8 cellular contexts compared by ENCODE assay signal in the genomic region with DNA sequence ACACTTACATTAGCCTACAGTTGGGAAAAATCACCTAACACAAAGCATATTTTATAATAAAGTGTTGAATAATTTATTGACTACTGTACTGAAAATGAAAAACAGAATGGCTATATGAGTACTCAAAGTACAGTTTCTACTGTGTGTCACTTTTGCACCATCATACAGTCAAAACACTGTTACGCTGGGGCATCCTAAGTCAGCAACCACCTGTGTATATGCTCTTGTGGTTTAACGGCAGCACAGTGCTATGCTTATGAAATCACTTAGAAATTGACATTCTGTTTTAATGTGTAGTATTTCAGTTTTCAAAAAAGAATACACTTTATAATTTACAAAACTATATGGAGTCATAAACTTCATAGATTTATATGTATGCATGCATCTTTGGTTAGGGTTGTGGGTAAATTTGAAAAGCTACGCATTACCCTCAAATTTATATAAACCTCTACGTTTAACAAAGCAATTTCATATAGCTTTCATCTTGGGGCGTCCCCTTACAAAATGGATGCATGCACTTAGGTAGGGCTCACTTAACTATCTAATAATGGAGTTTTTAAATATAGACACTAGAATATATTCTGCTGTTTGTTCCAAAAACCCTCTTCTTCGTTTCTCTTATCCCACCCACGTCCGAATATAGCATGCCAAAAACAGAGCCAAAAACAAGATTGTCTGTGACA. TPM values are rescaled to one million over a fixed set of nuclear protein-coding genes. Genes with fewer than 3 reads are reported as not detected.
DNase-seq lines count a peak whose midpoint lies in the region; ATAC-seq and TF ChIP-seq lines count a peak whose summit lies in the region.

No MANE protein-coding gene starts in this region.

- peak overlapping the region; percentile 79 for H3K4me3 ChIP-seq in AG10803 (ENCODE audit: low read length)
- peak overlapping the region in 1 of 4 donors; percentile 58 for H3K4me3 ChIP-seq in adrenal gland

- peaks cover 14% of the 10 kb centered on the region for H3K4me1 Mint-ChIP-seq in activated naive CD8-positive, alpha-beta T cell (ENCODE audit: low read depth)
- peaks cover 8% of the 10 kb centered on the region for H3K4me1 Mint-ChIP-seq in mesothelial cell of epicardium

- no peak for TF ChIP-seq CTCF in AG10803 (conservative IDR thresholded peaks at IDR 0.05; ENCODE audit: low read length)
- TF ChIP-seq CTCF in mesothelial cell of epicardium (IDR thresholded peaks at IDR 0.05; ENCODE audit: unreplicated experiment): no peak
- no peak for TF ChIP-seq CTCF in adrenal gland (IDR thresholded peaks at IDR 0.05)

- TF ChIP-seq POLR2A in adrenal gland (IDR thresholded peaks at IDR 0.05): no peak

- H3K27me3 ChIP-seq in adrenal gland: no peaks in the 10 kb centered on the region

- H3K9me3 ChIP-seq in adrenal gland (replicated peaks in 1 of 3): no peaks in the 10 kb centered on the region

- no peaks in the 10 kb centered on the region for H3K36me3 Mint-ChIP-seq in activated naive CD8-positive, alpha-beta T cell
- no peaks in the 10 kb centered on the region for H3K36me3 Mint-ChIP-seq in mesothelial cell of epicardium

- H3K9me3 Mint-ChIP-seq in activated naive CD8-positive, alpha-beta T cell (ENCODE audit: low read depth): no peaks in the 10 kb centered on the region
- no peaks in the 10 kb centered on the region for H3K9me3 Mint-ChIP-seq in mesothelial cell of epicardium

- WGBS in adrenal gland, 4 donors: 45 to 56% (median 49%) methylated on average over 8 of the region's 8 CpGs

- H3K4me3 Mint-ChIP-seq in activated naive CD8-positive, alpha-beta T cell: peak overlapping the region; percentile 86
- H3K4me3 Mint-ChIP-seq in mesothelial cell of epicardium: peak overlapping the region; percentile 91

- no peaks in the 10 kb centered on the region for H3K36me3 ChIP-seq in adrenal gland (replicated peaks in 1 of 2)

- ATAC-seq in HG03025 (IDR thresholded peaks at IDR 0.05; ENCODE audit: low FRiP score, unreplicated experiment) (peak; percentile 2), left colon (no peak), GM21576 (IDR thresholded peaks at IDR 0.05; ENCODE audit: unreplicated experiment) (no peak)

- H3K27me3 Mint-ChIP-seq in activated naive CD8-positive, alpha-beta T cell: no peaks in the 10 kb centered on the region
- no peaks in the 10 kb centered on the region for H3K27me3 Mint-ChIP-seq in mesothelial cell of epicardium (ENCODE audit: low read depth)

- DNase-seq in AG10803 (ENCODE audit: low read depth): no peak
- DNase-seq in mesothelial cell of epicardium (ENCODE audit: low spot score in 2 of 2, unreplicated experiment in 2 of 2): no peak
- DNase-seq in adrenal gland: no peak
- no peak for DNase-seq in NCI-H1048 (lab: John Stamatoyannopoulos, UW)
- DNase-seq in left colon: no peak

- peak overlapping the region; percentile 16 for H3K27ac Mint-ChIP-seq in activated naive CD8-positive, alpha-beta T cell
- peak overlapping the region; percentile 64 for H3K27ac Mint-ChIP-seq in mesothelial cell of epicardium

- no peak overlapping the region for H3K27ac ChIP-seq in adrenal gland

- H3K4me1 ChIP-seq in adrenal gland (replicated peaks in 1 of 2): peaks cover 0 to 16% of the 10 kb centered on the region in 2 donors

- intact Hi-C loops in adrenal gland (cut with DNase I) (no loop called here), left colon (cut with DNase I, micrococcal nuclease) (no loop called here)

RNA-seq across cellular contexts. Expression of a gene that starts 0.7 kb away (rescaled TPM):
- total RNA-seq in mesothelial cell of epicardium: 5.6 to 6.2 TPM (median 5.9 TPM) in 3 replicates
- total RNA-seq in adrenal gland: under 1 TPM in 5 of 8 donors, not detected in 3; 0.18 to 0.40 (median 0.28) TPM
- under 1 TPM in 2 of 3 donors, not detected in 1; 0.03 to 0.22 TPM for polyA plus RNA-seq in adrenal gland
- 1 to 10 TPM; 1.0 to 2.3 TPM for total RNA-seq in left colon
